Comparison of ENCODE assay signal across 22 cellular contexts in genomic region chr20:63661108-63661507, GRCh38. TPM values are rescaled to one million over a fixed set of nuclear protein-coding genes. Genes with fewer than 3 reads are reported as not detected.
A peak's percentile ranks its signal among the peaks of the same experiment; 100 is the strongest.
DNase-seq lines count a peak whose midpoint lies in the region; ATAC-seq, FAIRE-seq and TF ChIP-seq lines count a peak whose summit lies in the region.
"Had no signal": no experiment of that assay in that cellular context is flagged by ENCODE, and none has a peak within 500 bp of the region (broad histone marks: within the 10 kb centered on the region; RNA-seq: fewer than 3 reads in every experiment).

No MANE protein-coding gene starts in this region.

- no peak for TF ChIP-seq RAD21 in HepG2 (CRISPR knock-in tag; IDR thresholded peaks at IDR 0.05)

- peaks cover 20% of the 10 kb centered on the region for H3K4me1 Mint-ChIP-seq in chondrocyte (ENCODE audit: low read depth)

- CTCF ChIA-PET in HepG2 (lab: Yijun Ruan, JAX; ENCODE audit: low intra/inter-chr PET ratio, low total read pairs), result no interaction called here

- H3K27me3 ChIP-seq in HepG2 (ENCODE audit: control insufficient read depth in 1 of 2, insufficient read depth in 2 of 2, low read length in 2 of 2), result no peaks in the 10 kb centered on the region; a peak in 1 of 5 replicates
- H3K27me3 ChIP-seq in right lobe of liver, result no peaks in the 10 kb centered on the region
- no peaks in the 10 kb centered on the region for H3K27me3 ChIP-seq in trophoblast cell (ENCODE audit: insufficient read depth, low read length)
- H3K27me3 ChIP-seq in esophagus muscularis mucosa, result no peaks in the 10 kb centered on the region
- H3K27me3 ChIP-seq: BLaER1 treated with 17β-estradiol and CSF1 and Interleukin-3, amounts not matched to agents 10 nM and 100 nM had no signal

- H4K8ac ChIP-seq in trophoblast cell (ENCODE audit: low read depth, low read length), result no peak overlapping the region

- H3K36me3 ChIP-seq in HepG2 (replicated peaks in 1 of 2; ENCODE audit: control insufficient read depth in 1 of 2, insufficient read depth in 2 of 2, low read length in 2 of 2) (peaks cover 26 to 40% of the 10 kb centered on the region in 2 experiments), right lobe of liver (peaks cover 0 to 11% (median 4%) of the 10 kb centered on the region in 4 donors), trophoblast cell (ENCODE audit: control insufficient read depth in 1 of 2, insufficient read depth in 2 of 2, low read length in 2 of 2) (peaks cover 41 to 50% of the 10 kb centered on the region in 2 experiments), esophagus muscularis mucosa (peaks cover 25 to 62% (median 60%) of the 10 kb centered on the region in 4 donors)

- no peak for DNase-seq in HepG2 (ENCODE audit: low spot score)
- no peak for DNase-seq in right lobe of liver
- DNase-seq in chondrocyte (ENCODE audit: low spot score), result peak; percentile 83
- DNase-seq in trophoblast cell, result no peak
- DNase-seq in esophagus muscularis mucosa (ENCODE audit: extremely low spot score), result no peak
- no peak for DNase-seq in stimulated activated CD4-positive, alpha-beta T cell treated with anti-CD3 and anti-CD28 coated beads, Interleukin-15, amount 100 ng/mL, for 24 hours
- DNase-seq: AML-193; Caco-2; Calu3; CD4-positive, alpha-beta T cell; CD8-positive, alpha-beta T cell; DMS79 treated with DMSO at 0.1 percent for 48 hours; GF-D8 had no signal

- no peak overlapping the region for H4K12ac ChIP-seq in trophoblast cell (ENCODE audit: low read depth, low read length)

- H3K9ac ChIP-seq in HepG2 (ENCODE audit: insufficient read depth, low read depth, low read length) (no peak overlapping the region), trophoblast cell (ENCODE audit: low read length) (peak overlapping the region; percentile 10)

- H2BK5ac ChIP-seq in trophoblast cell (ENCODE audit: low read depth, low read length, poor library complexity), result no peak overlapping the region

- no peak overlapping the region for H2BK120ac ChIP-seq in trophoblast cell (ENCODE audit: insufficient read depth, low read length, poor library complexity)

- H3K4me3 ChIP-seq in HepG2 (replicated peaks in 1 of 3; ENCODE audit: insufficient read depth in 1 of 3, low read depth in 2 of 3, low read length in 3 of 3) (no peak overlapping the region), right lobe of liver (no peak overlapping the region), trophoblast cell (ENCODE audit: low read depth, low read length) (no peak overlapping the region), esophagus muscularis mucosa (no peak overlapping the region)
- H3K4me3 ChIP-seq: A549; BLaER1 treated with 17β-estradiol and CSF1 and Interleukin-3, amounts not matched to agents 10 nM and 100 nM had no signal

- no peaks in the 10 kb centered on the region for H3K9me3 Mint-ChIP-seq in chondrocyte (ENCODE audit: low read depth)
- H3K9me3 Mint-ChIP-seq: CD4-positive, alpha-beta T cell; CD8-positive, alpha-beta T cell had no signal

- H3K4me3 Mint-ChIP-seq in chondrocyte (ENCODE audit: unreplicated experiment), result no peak overlapping the region

- POLR2A ChIA-PET in HepG2 (lab: Yijun Ruan, JAX), result no interaction called here

- no peak overlapping the region for H3K4me2 ChIP-seq in HepG2 (ENCODE audit: low read depth, low read length)
- H3K4me2 ChIP-seq in trophoblast cell (ENCODE audit: low read length), result no peak overlapping the region
- H3K4me2 ChIP-seq: A549; BLaER1 treated with 17β-estradiol and CSF1 and Interleukin-3, amounts not matched to agents 10 nM and 100 nM had no signal

- H2AFZ ChIP-seq in HepG2 (ENCODE audit: low read length) (no peak overlapping the region), trophoblast cell (ENCODE audit: insufficient read depth, low read length, poor library complexity) (no peak overlapping the region)

- H4K91ac ChIP-seq in trophoblast cell (ENCODE audit: low read depth, low read length), result no peak overlapping the region

- WGBS in HepG2 (ENCODE audit: low lambda C conversion rate), result 98% methylated on average over 22 of the region's 22 CpGs
- WGBS in right lobe of liver (ENCODE audit: insufficient coverage, low coverage, low lambda C conversion rate, missing lambda C conversion rate), result no CpG with 5 or more reads among the region's 22 CpGs
- no CpG with 5 or more reads among the region's 22 CpGs for WGBS in trophoblast cell (ENCODE audit: extremely low coverage, insufficient coverage, insufficient read length)
- 90% methylated on average over 22 of the region's 22 CpGs for WGBS in esophagus muscularis mucosa

- H3K4me1 ChIP-seq in HepG2 (ENCODE audit: insufficient read depth, low read length), result peaks cover 31% of the 10 kb centered on the region
- H3K4me1 ChIP-seq in right lobe of liver, result peaks cover 0 to 17% (median 6%) of the 10 kb centered on the region in 4 donors
- H3K4me1 ChIP-seq in trophoblast cell (ENCODE audit: control insufficient read depth in 1 of 2, insufficient read depth in 2 of 2, low read length in 2 of 2), result peaks cover 5 to 12% of the 10 kb centered on the region in 2 experiments
- peaks cover 23 to 42% (median 29%) of the 10 kb centered on the region in 4 donors for H3K4me1 ChIP-seq in esophagus muscularis mucosa

- no peak overlapping the region for H3K14ac ChIP-seq in trophoblast cell (ENCODE audit: low read length)

- H3K79me1 ChIP-seq in trophoblast cell (ENCODE audit: low read length), result peaks cover 10% of the 10 kb centered on the region

- no peak for FAIRE-seq in HepG2 (lab: Jason Lieb, UNC)
- FAIRE-seq: A549, D721Med, G401.6, GM12891, GM19239 had no signal

- H3K9me3 ChIP-seq in HepG2 (ENCODE audit: low read length), result no peaks in the 10 kb centered on the region
- no peaks in the 10 kb centered on the region for H3K9me3 ChIP-seq in right lobe of liver
- H3K9me3 ChIP-seq in trophoblast cell (ENCODE audit: insufficient read depth, low read depth, low read length), result no peaks in the 10 kb centered on the region
- H3K9me3 ChIP-seq in esophagus muscularis mucosa, result no peaks in the 10 kb centered on the region
- H3K9me3 ChIP-seq: A549; BLaER1 treated with 17β-estradiol and CSF1 and Interleukin-3, amounts not matched to agents 10 nM and 100 nM; Caco-2 had no signal

- no peak overlapping the region for H3K18ac ChIP-seq in trophoblast cell (ENCODE audit: low read length)

- H3K27ac Mint-ChIP-seq in chondrocyte (ENCODE audit: unreplicated experiment), result no peak overlapping the region
- H3K27ac Mint-ChIP-seq: B cell; CD4-positive, alpha-beta T cell; CD8-positive, alpha-beta T cell had no signal

- no peak for ATAC-seq in HepG2
- no peak for ATAC-seq in right lobe of liver
- ATAC-seq: A549; CD8-positive, alpha-beta T cell had no signal

- no peaks in the 10 kb centered on the region for H3K27me3 Mint-ChIP-seq in chondrocyte (ENCODE audit: low read depth)
- H3K27me3 Mint-ChIP-seq: B cell; CD4-positive, alpha-beta T cell had no signal

- H3K4ac ChIP-seq in trophoblast cell (ENCODE audit: low read depth, low read length), result no peak overlapping the region

- intact Hi-C loops in HepG2 (cut with micrococcal nuclease; ENCODE audit: unreplicated experiment), result no loop called here
- intact Hi-C loops in right lobe of liver (cut with DNase I), result no loop called here
- intact Hi-C loops in esophagus muscularis mucosa (cut with DNase I), result no loop called here

- TF ChIP-seq POLR2A in HepG2 (IDR thresholded peaks at IDR 0.05; ENCODE audit: insufficient read depth in 1 of 2, low read depth in 2 of 2, low read length in 2 of 2) (no peak), right lobe of liver (IDR thresholded peaks at IDR 0.05) (no peak), esophagus muscularis mucosa (IDR thresholded peaks at IDR 0.05; ENCODE audit: low read depth) (no peak)

- in situ Hi-C loops in HepG2 (cut with HindIII; ENCODE audit: extremely low pct_ligation_motif_present, low pct_unique_long_range_greater_than_20kb), result no loop called here

- H3K36me3 Mint-ChIP-seq in chondrocyte (ENCODE audit: low read depth), result peaks cover 7% of the 10 kb centered on the region

- no peak overlapping the region for H2AK5ac ChIP-seq in trophoblast cell (ENCODE audit: low read length)

- TF ChIP-seq CTCF in HepG2 (CRISPR knock-in tag; IDR thresholded peaks at IDR 0.05), result no peak
- TF ChIP-seq CTCF in right lobe of liver (IDR thresholded peaks at IDR 0.05), result no peak
- TF ChIP-seq CTCF in chondrocyte (IDR thresholded peaks at IDR 0.05), result no peak
- no peak for TF ChIP-seq CTCF in esophagus muscularis mucosa (IDR thresholded peaks at IDR 0.05)

- no TSS peak for BruUV-seq in HepG2 (replicated peaks; lab: Mats Ljungman, UMichigan)

- no peaks in the 10 kb centered on the region for H4K20me1 ChIP-seq in HepG2 (ENCODE audit: insufficient read depth, low read length)

- no peak for TF ChIP-seq EP300 in HepG2 (IDR thresholded peaks at IDR 0.05; ENCODE audit: low read depth in 2 of 2, low read length in 2 of 2)
- no peak for TF ChIP-seq EP300 in HepG2 (CRISPR knock-in tag; IDR thresholded peaks at IDR 0.05; ENCODE audit: borderline replicate concordance)
- no peak for TF ChIP-seq EP300 in esophagus muscularis mucosa (IDR thresholded peaks at IDR 0.05)

- no peak overlapping the region for H3K23ac ChIP-seq in trophoblast cell (ENCODE audit: low read length)

- no peak overlapping the region for H3K27ac ChIP-seq in HepG2 (ENCODE audit: extremely low read length, insufficient read depth, low read length)
- H3K27ac ChIP-seq in right lobe of liver, result no peak overlapping the region
- H3K27ac ChIP-seq in trophoblast cell (ENCODE audit: low read depth, low read length), result no peak overlapping the region
- no peak overlapping the region for H3K27ac ChIP-seq in esophagus muscularis mucosa (replicated peaks in 1 of 4)
- H3K27ac ChIP-seq: 22Rv1; A549; BLaER1 treated with 17β-estradiol and CSF1 and Interleukin-3, amounts not matched to agents 10 nM and 100 nM; C4-2B had no signal

- H3K79me2 ChIP-seq in HepG2 (ENCODE audit: insufficient read depth, low read length), result peaks cover 17% of the 10 kb centered on the region
- peaks cover 4% of the 10 kb centered on the region for H3K79me2 ChIP-seq in trophoblast cell (ENCODE audit: control insufficient read depth, insufficient read depth, low read length, poor library complexity)

- no peak overlapping the region for H2BK12ac ChIP-seq in trophoblast cell (ENCODE audit: low read length)

RNA-seq across cellular contexts. Expression of gene RTEL1, which starts 3.0 kb away (rescaled TPM):
- total RNA-seq in HepG2 (2016; rRNA removed; fragmentation: Illumina TruSeq; extraction: Trizol), result 10.9 and 21.8 TPM in 2 replicates
- total RNA-seq in HepG2 (2016; cell fraction: cytosol; rRNA removed; fragmentation: Illumina TruSeq; extraction: Trizol; ENCODE audit: low read depth), result 1.6 and 2.4 TPM in 2 replicates
- 8.3 and 23.6 TPM in 2 replicates for total RNA-seq in HepG2 (2016; cell fraction: insoluble cytoplasmic fraction; rRNA removed; fragmentation: Illumina TruSeq; extraction: Trizol)
- total RNA-seq in HepG2 (2016; cell fraction: membrane; rRNA removed; fragmentation: Illumina TruSeq; extraction: Trizol), result 4.7 and 6.3 TPM in 2 replicates
- 34.3 and 37.2 TPM in 2 replicates for total RNA-seq in HepG2 (2016; cell fraction: nucleus; rRNA removed; fragmentation: Illumina TruSeq; extraction: Trizol)
- 29.5 and 36.4 TPM in 2 replicates for polyA plus RNA-seq in HepG2 (2011; rRNA removed)
- 3.8 and 9.1 TPM in 2 replicates for polyA plus RNA-seq in HepG2 (2011; cell fraction: cytosol; rRNA removed)
- polyA plus RNA-seq in HepG2 (2011; cell fraction: nucleus; rRNA removed), result 268 and 385 TPM in 2 replicates
- polyA plus RNA-seq in HepG2 (2012), result 16.7 and 17.6 TPM in 2 replicates
- polyA plus RNA-seq in HepG2 (2016; cell fraction: cytosol; fragmentation: Illumina TruSeq; extraction: Trizol; ENCODE audit: low read depth), result 1.9 TPM in 2 replicates
- 8.6 and 15.7 TPM in 2 replicates for polyA plus RNA-seq in HepG2 (2016; cell fraction: insoluble cytoplasmic fraction; fragmentation: Illumina TruSeq; extraction: Trizol; ENCODE audit: low read depth)
- polyA plus RNA-seq in HepG2 (2016; cell fraction: membrane; fragmentation: Illumina TruSeq; extraction: Trizol; ENCODE audit: low read depth), result 4.9 and 5.5 TPM in 2 replicates
- 117 and 129 TPM in 2 replicates for polyA plus RNA-seq in HepG2 (2016; cell fraction: nucleus; fragmentation: Illumina TruSeq; extraction: Trizol; ENCODE audit: insufficient read depth, low read depth)
- polyA minus RNA-seq in HepG2 (2011; rRNA and poly(A)+ RNA removed; ENCODE audit: low replicate concordance), result 47.6 and 86.8 TPM in 2 replicates
- 5.5 and 5.7 TPM in 2 replicates for polyA minus RNA-seq in HepG2 (2011; cell fraction: cytosol; rRNA and poly(A)+ RNA removed)
- 78.0 and 85.2 TPM in 2 replicates for polyA minus RNA-seq in HepG2 (2011; cell fraction: nucleus; rRNA and poly(A)+ RNA removed)
- total RNA-seq in right lobe of liver, result 10 to 100 TPM in 5 of 6 experiments, 1 to 10 TPM in 1; 9.6 to 16.3 (median 12.4) TPM
- total RNA-seq in chondrocyte, result 20.4 to 45.3 TPM (median 21.9 TPM) in 3 replicates
- polyA plus RNA-seq in trophoblast cell (2013), result 9.9 and 10.1 TPM in 2 replicates
- 10 to 100 TPM in 2 of 4 donors, 1 to 10 TPM in 2; 8.4 to 13.4 (median 9.6) TPM for total RNA-seq in esophagus muscularis mucosa

RNA-seq across cellular contexts. Expression of gene STMN3, which starts 7.9 kb away (rescaled TPM):
- total RNA-seq in HepG2 (2016; rRNA removed; fragmentation: Illumina TruSeq; extraction: Trizol) (28.1 and 48.3 TPM in 2 replicates), right lobe of liver (1 to 10 TPM in 1 of 6 experiments, under 1 TPM in 5; 0.43 to 1.6 (median 0.77) TPM), chondrocyte (7.8 to 15.0 TPM (median 7.8 TPM) in 3 replicates), esophagus muscularis mucosa (10 to 100 TPM; 13.3 to 47.4 (median 28.9) TPM)
- total RNA-seq in HepG2 (2016; cell fraction: cytosol; rRNA removed; fragmentation: Illumina TruSeq; extraction: Trizol; ENCODE audit: low read depth), result 9.7 and 10.6 TPM in 2 replicates
- 26.7 and 50.6 TPM in 2 replicates for total RNA-seq in HepG2 (2016; cell fraction: insoluble cytoplasmic fraction; rRNA removed; fragmentation: Illumina TruSeq; extraction: Trizol)
- 20.0 and 20.9 TPM in 2 replicates for total RNA-seq in HepG2 (2016; cell fraction: membrane; rRNA removed; fragmentation: Illumina TruSeq; extraction: Trizol)
- total RNA-seq in HepG2 (2016; cell fraction: nucleus; rRNA removed; fragmentation: Illumina TruSeq; extraction: Trizol), result 36.8 and 43.1 TPM in 2 replicates
- polyA plus RNA-seq in HepG2 (2011; rRNA removed), result 21.0 and 28.5 TPM in 2 replicates
- polyA plus RNA-seq in HepG2 (2011; cell fraction: cytosol; rRNA removed), result 22.7 and 33.5 TPM in 2 replicates
- polyA plus RNA-seq in HepG2 (2011; cell fraction: nucleus; rRNA removed), result 98.2 and 123 TPM in 2 replicates
- 13.1 and 18.3 TPM in 2 replicates for polyA plus RNA-seq in HepG2 (2012)
- 10.7 and 12.2 TPM in 2 replicates for polyA plus RNA-seq in HepG2 (2016; cell fraction: cytosol; fragmentation: Illumina TruSeq; extraction: Trizol; ENCODE audit: low read depth)
- polyA plus RNA-seq in HepG2 (2016; cell fraction: insoluble cytoplasmic fraction; fragmentation: Illumina TruSeq; extraction: Trizol; ENCODE audit: low read depth), result 28.3 and 29.5 TPM in 2 replicates
- polyA plus RNA-seq in HepG2 (2016; cell fraction: membrane; fragmentation: Illumina TruSeq; extraction: Trizol; ENCODE audit: low read depth), result 16.2 and 16.7 TPM in 2 replicates
- 84.0 and 90.0 TPM in 2 replicates for polyA plus RNA-seq in HepG2 (2016; cell fraction: nucleus; fragmentation: Illumina TruSeq; extraction: Trizol; ENCODE audit: insufficient read depth, low read depth)
- polyA minus RNA-seq in HepG2 (2011; rRNA and poly(A)+ RNA removed; ENCODE audit: low replicate concordance), result 1.7 and 23.2 TPM in 2 replicates
- 8.5 and 11.0 TPM in 2 replicates for polyA minus RNA-seq in HepG2 (2011; cell fraction: cytosol; rRNA and poly(A)+ RNA removed)
- 3.3 and 5.6 TPM in 2 replicates for polyA minus RNA-seq in HepG2 (2011; cell fraction: nucleus; rRNA and poly(A)+ RNA removed)
- 3.6 and 3.8 TPM in 2 replicates for polyA plus RNA-seq in trophoblast cell (2013)

RNA-seq across cellular contexts. Expression of gene GMEB2, which starts 34.2 kb away (rescaled TPM):
- total RNA-seq in HepG2 (2016; rRNA removed; fragmentation: Illumina TruSeq; extraction: Trizol) (11.6 and 12.4 TPM in 2 replicates), right lobe of liver (1 to 10 TPM; 3.2 to 7.0 (median 5.1) TPM), chondrocyte (7.8 to 8.5 TPM (median 7.9 TPM) in 3 replicates), esophagus muscularis mucosa (10 to 100 TPM; 11.1 to 19.1 (median 14.0) TPM)
- 2.2 and 2.3 TPM in 2 replicates for total RNA-seq in HepG2 (2016; cell fraction: cytosol; rRNA removed; fragmentation: Illumina TruSeq; extraction: Trizol; ENCODE audit: low read depth)
- total RNA-seq in HepG2 (2016; cell fraction: insoluble cytoplasmic fraction; rRNA removed; fragmentation: Illumina TruSeq; extraction: Trizol), result 9.6 and 12.4 TPM in 2 replicates
- total RNA-seq in HepG2 (2016; cell fraction: membrane; rRNA removed; fragmentation: Illumina TruSeq; extraction: Trizol), result 6.9 and 7.8 TPM in 2 replicates
- total RNA-seq in HepG2 (2016; cell fraction: nucleus; rRNA removed; fragmentation: Illumina TruSeq; extraction: Trizol), result 7.8 and 10.3 TPM in 2 replicates
- 10.6 and 11.5 TPM in 2 replicates for polyA plus RNA-seq in HepG2 (2011; rRNA removed)
- 8.5 and 9.9 TPM in 2 replicates for polyA plus RNA-seq in HepG2 (2011; cell fraction: cytosol; rRNA removed)
- polyA plus RNA-seq in HepG2 (2011; cell fraction: nucleus; rRNA removed), result 20.2 and 24.4 TPM in 2 replicates
- 6.9 and 8.7 TPM in 2 replicates for polyA plus RNA-seq in HepG2 (2012)
- 1.5 TPM in 2 replicates for polyA plus RNA-seq in HepG2 (2016; cell fraction: cytosol; fragmentation: Illumina TruSeq; extraction: Trizol; ENCODE audit: low read depth)
- polyA plus RNA-seq in HepG2 (2016; cell fraction: insoluble cytoplasmic fraction; fragmentation: Illumina TruSeq; extraction: Trizol; ENCODE audit: low read depth), result 9.6 and 12.8 TPM in 2 replicates
- 3.9 and 4.4 TPM in 2 replicates for polyA plus RNA-seq in HepG2 (2016; cell fraction: membrane; fragmentation: Illumina TruSeq; extraction: Trizol; ENCODE audit: low read depth)
- 17.0 TPM in 2 replicates for polyA plus RNA-seq in HepG2 (2016; cell fraction: nucleus; fragmentation: Illumina TruSeq; extraction: Trizol; ENCODE audit: insufficient read depth, low read depth)
- 9.4 and 15.1 TPM in 2 replicates for polyA minus RNA-seq in HepG2 (2011; rRNA and poly(A)+ RNA removed; ENCODE audit: low replicate concordance)
- polyA minus RNA-seq in HepG2 (2011; cell fraction: cytosol; rRNA and poly(A)+ RNA removed), result 6.5 and 6.7 TPM in 2 replicates
- 5.6 and 6.2 TPM in 2 replicates for polyA minus RNA-seq in HepG2 (2011; cell fraction: nucleus; rRNA and poly(A)+ RNA removed)
- polyA plus RNA-seq in trophoblast cell (2013), result 12.3 and 13.4 TPM in 2 replicates

RNA-seq across cellular contexts. Expression of gene TNFRSF6B, which starts 35.3 kb away (rescaled TPM):
- total RNA-seq in HepG2 (2016; rRNA removed; fragmentation: Illumina TruSeq; extraction: Trizol), result not detected in 2 replicates
- not detected in 2 replicates for total RNA-seq in HepG2 (2016; cell fraction: cytosol; rRNA removed; fragmentation: Illumina TruSeq; extraction: Trizol; ENCODE audit: low read depth)
- not detected in 2 replicates for total RNA-seq in HepG2 (2016; cell fraction: insoluble cytoplasmic fraction; rRNA removed; fragmentation: Illumina TruSeq; extraction: Trizol)
- not detected in 2 replicates for total RNA-seq in HepG2 (2016; cell fraction: membrane; rRNA removed; fragmentation: Illumina TruSeq; extraction: Trizol)
- not detected in 2 replicates for total RNA-seq in HepG2 (2016; cell fraction: nucleus; rRNA removed; fragmentation: Illumina TruSeq; extraction: Trizol)
- 0.24 and 0.86 TPM in 2 replicates for polyA plus RNA-seq in HepG2 (2011; rRNA removed)
- polyA plus RNA-seq in HepG2 (2011; cell fraction: cytosol; rRNA removed), result 0.45 and 1.3 TPM in 2 replicates
- polyA plus RNA-seq in HepG2 (2011; cell fraction: nucleus; rRNA removed), result 22.5 and 36.0 TPM in 2 replicates
- 0.55 TPM in 1 of 2 replicates, not detected in the other for polyA plus RNA-seq in HepG2 (2012)
- 0.45 and 0.48 TPM in 2 replicates for polyA plus RNA-seq in HepG2 (2016; cell fraction: cytosol; fragmentation: Illumina TruSeq; extraction: Trizol; ENCODE audit: low read depth)
- polyA plus RNA-seq in HepG2 (2016; cell fraction: insoluble cytoplasmic fraction; fragmentation: Illumina TruSeq; extraction: Trizol; ENCODE audit: low read depth), result 0.32 TPM in 1 of 2 replicates, not detected in the other
- polyA plus RNA-seq in HepG2 (2016; cell fraction: membrane; fragmentation: Illumina TruSeq; extraction: Trizol; ENCODE audit: low read depth), result 0.37 and 0.71 TPM in 2 replicates
- polyA plus RNA-seq in HepG2 (2016; cell fraction: nucleus; fragmentation: Illumina TruSeq; extraction: Trizol; ENCODE audit: insufficient read depth, low read depth), result not detected in 2 replicates
- not detected in 2 replicates for polyA minus RNA-seq in HepG2 (2011; rRNA and poly(A)+ RNA removed; ENCODE audit: low replicate concordance)
- polyA minus RNA-seq in HepG2 (2011; cell fraction: cytosol; rRNA and poly(A)+ RNA removed), result not detected in 2 replicates
- not detected in 2 replicates for polyA minus RNA-seq in HepG2 (2011; cell fraction: nucleus; rRNA and poly(A)+ RNA removed)
- total RNA-seq in right lobe of liver, result 1 to 10 TPM in 1 of 6 experiments, under 1 TPM in 2, not detected in 3; 0.56 to 1.0 (median 0.62) TPM
- 0.79 to 0.99 TPM in 2 of 3 replicates, not detected in the other for total RNA-seq in chondrocyte
- polyA plus RNA-seq in trophoblast cell (2013), result 0.73 and 0.85 TPM in 2 replicates
- 10 to 100 TPM in 3 of 4 donors, 1 to 10 TPM in 1; 5.0 to 67.8 (median 26.5) TPM for total RNA-seq in esophagus muscularis mucosa
- total RNA-seq: B cell, Caco-2, Calu3 had no signal

RNA-seq across cellular contexts. Expression of gene ARFRP1, which starts 46.7 kb away (rescaled TPM):
- total RNA-seq in HepG2 (2016; rRNA removed; fragmentation: Illumina TruSeq; extraction: Trizol) (33.7 and 51.1 TPM in 2 replicates), right lobe of liver (10 to 100 TPM; 16.0 to 22.2 (median 20.2) TPM), chondrocyte (37.8 to 47.4 TPM (median 39.8 TPM) in 3 replicates), esophagus muscularis mucosa (10 to 100 TPM; 34.1 to 46.5 (median 44.6) TPM)
- 9.6 and 11.5 TPM in 2 replicates for total RNA-seq in HepG2 (2016; cell fraction: cytosol; rRNA removed; fragmentation: Illumina TruSeq; extraction: Trizol; ENCODE audit: low read depth)
- total RNA-seq in HepG2 (2016; cell fraction: insoluble cytoplasmic fraction; rRNA removed; fragmentation: Illumina TruSeq; extraction: Trizol), result 31.8 and 53.2 TPM in 2 replicates
- 22.2 and 23.1 TPM in 2 replicates for total RNA-seq in HepG2 (2016; cell fraction: membrane; rRNA removed; fragmentation: Illumina TruSeq; extraction: Trizol)
- 37.5 and 46.0 TPM in 2 replicates for total RNA-seq in HepG2 (2016; cell fraction: nucleus; rRNA removed; fragmentation: Illumina TruSeq; extraction: Trizol)
- polyA plus RNA-seq in HepG2 (2011; rRNA removed), result 32.0 and 42.8 TPM in 2 replicates
- 48.5 and 49.6 TPM in 2 replicates for polyA plus RNA-seq in HepG2 (2011; cell fraction: cytosol; rRNA removed)
- polyA plus RNA-seq in HepG2 (2011; cell fraction: nucleus; rRNA removed), result 123 and 125 TPM in 2 replicates
- polyA plus RNA-seq in HepG2 (2012), result 26.6 and 30.7 TPM in 2 replicates
- 8.8 and 9.1 TPM in 2 replicates for polyA plus RNA-seq in HepG2 (2016; cell fraction: cytosol; fragmentation: Illumina TruSeq; extraction: Trizol; ENCODE audit: low read depth)
- 30.0 and 34.6 TPM in 2 replicates for polyA plus RNA-seq in HepG2 (2016; cell fraction: insoluble cytoplasmic fraction; fragmentation: Illumina TruSeq; extraction: Trizol; ENCODE audit: low read depth)
- 12.6 and 13.5 TPM in 2 replicates for polyA plus RNA-seq in HepG2 (2016; cell fraction: membrane; fragmentation: Illumina TruSeq; extraction: Trizol; ENCODE audit: low read depth)
- polyA plus RNA-seq in HepG2 (2016; cell fraction: nucleus; fragmentation: Illumina TruSeq; extraction: Trizol; ENCODE audit: insufficient read depth, low read depth), result 86.0 and 91.0 TPM in 2 replicates
- 28.5 and 35.1 TPM in 2 replicates for polyA minus RNA-seq in HepG2 (2011; rRNA and poly(A)+ RNA removed; ENCODE audit: low replicate concordance)
- 10.4 and 12.4 TPM in 2 replicates for polyA minus RNA-seq in HepG2 (2011; cell fraction: cytosol; rRNA and poly(A)+ RNA removed)
- polyA minus RNA-seq in HepG2 (2011; cell fraction: nucleus; rRNA and poly(A)+ RNA removed), result 55.9 and 67.1 TPM in 2 replicates
- polyA plus RNA-seq in trophoblast cell (2013), result 8.2 and 8.3 TPM in 2 replicates
